In the genomic region with DNA sequence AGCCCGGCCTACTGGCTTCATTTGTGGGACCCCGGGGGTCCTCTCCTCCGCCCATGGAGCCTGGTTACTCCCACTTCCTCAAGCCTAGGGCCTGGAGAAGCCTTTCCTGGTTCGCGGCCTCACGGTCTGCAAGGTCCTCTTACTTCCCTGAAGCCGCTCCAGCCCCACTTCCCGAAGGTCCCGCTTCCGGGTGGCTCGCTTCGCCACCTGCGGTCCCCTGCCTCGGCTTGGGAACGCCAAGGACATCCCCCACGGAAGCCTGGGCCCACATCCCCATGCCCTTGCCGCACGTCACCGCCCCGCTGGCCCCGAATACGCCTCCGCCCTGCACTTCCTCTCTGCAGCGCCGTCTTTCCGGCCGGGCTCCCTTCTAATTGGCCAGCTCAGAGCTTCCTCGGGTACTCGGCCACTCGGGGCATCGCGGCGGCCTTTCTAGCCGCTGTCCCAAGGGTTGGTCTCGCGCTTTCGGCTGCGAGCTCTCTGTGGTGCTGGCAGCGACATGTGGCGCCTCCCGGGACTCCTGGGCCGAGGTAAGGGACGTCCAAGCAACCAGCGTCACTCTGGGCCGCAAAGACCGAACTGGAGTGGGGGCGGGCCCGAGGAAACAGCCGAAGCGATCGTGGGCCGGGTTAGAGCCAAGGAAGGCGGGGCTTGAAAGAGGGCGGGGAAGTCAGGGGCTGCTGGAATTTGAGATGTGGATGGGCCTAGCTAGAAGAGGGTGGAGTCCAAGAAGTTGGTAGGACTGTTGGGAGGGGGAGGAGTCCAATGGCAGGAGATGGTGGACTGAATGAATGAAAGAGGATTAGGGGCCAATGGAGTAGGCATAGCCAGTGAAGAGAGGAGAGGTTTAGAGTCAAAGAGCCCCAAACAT, we compare ENCODE assay signal across 7 cellular contexts. TPM values are rescaled to one million over a fixed set of nuclear protein-coding genes. Genes with fewer than 3 reads are reported as not detected.
A peak's percentile ranks its signal among the peaks of the same experiment; 100 is the strongest.
DNase-seq lines count a peak whose midpoint lies in the region; ATAC-seq and TF ChIP-seq lines count a peak whose summit lies in the region.

A gene with protein sequence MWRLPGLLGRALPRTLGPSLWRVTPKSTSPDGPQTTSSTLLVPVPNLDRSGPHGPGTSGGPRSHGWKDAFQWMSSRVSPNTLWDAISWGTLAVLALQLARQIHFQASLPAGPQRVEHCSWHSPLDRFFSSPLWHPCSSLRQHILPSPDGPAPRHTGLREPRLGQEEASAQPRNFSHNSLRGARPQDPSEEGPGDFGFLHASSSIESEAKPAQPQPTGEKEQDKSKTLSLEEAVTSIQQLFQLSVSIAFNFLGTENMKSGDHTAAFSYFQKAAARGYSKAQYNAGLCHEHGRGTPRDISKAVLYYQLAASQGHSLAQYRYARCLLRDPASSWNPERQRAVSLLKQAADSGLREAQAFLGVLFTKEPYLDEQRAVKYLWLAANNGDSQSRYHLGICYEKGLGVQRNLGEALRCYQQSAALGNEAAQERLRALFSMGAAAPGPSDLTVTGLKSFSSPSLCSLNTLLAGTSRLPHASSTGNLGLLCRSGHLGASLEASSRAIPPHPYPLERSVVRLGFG (plus strand): TSS at position 429 of the 871 bp plus-strand sequence. CDS start 71 bp downstream, at position 500.

- no peaks in the 10 kb centered on the region for H3K27me3 ChIP-seq in hepatocyte

- H3K9me3 ChIP-seq in hepatocyte (ENCODE audit: low read depth), result no peaks in the 10 kb centered on the region

- no peaks in the 10 kb centered on the region for H3K36me3 ChIP-seq in hepatocyte (replicated peaks; ENCODE audit: insufficient read depth, low read depth)

- DNase-seq in NCI-H187 treated with DMSO at 0.1 percent for 48 hours (lab: John Stamatoyannopoulos, UW), result peak; percentile 67
- DNase-seq in T1000 (lab: John Stamatoyannopoulos, UW), result peak; percentile 84
- peak; percentile 96 for DNase-seq in astrocyte of the hippocampus (ENCODE audit: low read depth, low spot score)
- DNase-seq in hepatocyte (ENCODE audit: low spot score), result peak; percentile 95
- DNase-seq in retina, result peak; percentile 97

- peaks cover 15% of the 10 kb centered on the region for H3K4me1 ChIP-seq in hepatocyte (ENCODE audit: insufficient read depth)

- WGBS in hepatocyte (ENCODE audit: low lambda C conversion rate, missing lambda C conversion rate), result 2% methylated on average over 54 of the region's 54 CpGs

- peak within 1 kb of the TSS; percentile 73 for H2AFZ ChIP-seq in hepatocyte

- peak; percentile 92 for TF ChIP-seq POLR2A in GM18505 (IDR thresholded peaks at IDR 0.05; ENCODE audit: borderline replicate concordance, extremely low read depth, insufficient read depth, insufficient read length)

- no peak for TF ChIP-seq CTCF in hepatocyte (IDR thresholded peaks at IDR 0.05; ENCODE audit: poor library complexity)

- ATAC-seq in GM18505 (IDR thresholded peaks at IDR 0.05; ENCODE audit: unreplicated experiment), result peak; percentile 98
- ATAC-seq in HG02943 (IDR thresholded peaks at IDR 0.05; ENCODE audit: low read depth, unreplicated experiment), result peak; percentile 99

- H3K27ac ChIP-seq in hepatocyte, result peak within 1 kb of the TSS; percentile 99

- no peaks in the 10 kb centered on the region for H3K9me2 ChIP-seq in hepatocyte (replicated peaks; ENCODE audit: insufficient read depth)

- H3K4me3 ChIP-seq in hepatocyte, result peak within 1 kb of the TSS; percentile 48

- H3K4me2 ChIP-seq in hepatocyte, result peak within 1 kb of the TSS; percentile 93

- H3K79me2 ChIP-seq in hepatocyte, result peaks cover 16% of the 10 kb centered on the region

- no peaks in the 10 kb centered on the region for H4K20me1 ChIP-seq in hepatocyte (ENCODE audit: insufficient read depth, poor library complexity, severe bottlenecking)

RNA-seq across cellular contexts. Expression of the gene that starts here (rescaled TPM):
- total RNA-seq in hepatocyte, result 57.2 and 62.0 TPM in 2 replicates
- polyA plus RNA-seq in hepatocyte, result 31.5 and 32.6 TPM in 2 replicates

Comparison
In these comparisons a context has a peak if more than half of its experiments do, and no peak if none do; other contexts are left out.
1. Peak in every context shown above with its lines: DNase-seq, ATAC-seq, H3K4me3 ChIP-seq and H3K27ac ChIP-seq.